Comparison of ENCODE assay signal across 21 cellular contexts in genomic region chr11:11667056-11667455, GRCh38. TPM values are rescaled to one million over a fixed set of nuclear protein-coding genes. Genes with fewer than 3 reads are reported as not detected.
A peak's percentile ranks its signal among the peaks of the same experiment; 100 is the strongest.
DNase-seq lines count a peak whose midpoint lies in the region; ATAC-seq and TF ChIP-seq lines count a peak whose summit lies in the region.
"Had no signal": no experiment of that assay in that cellular context is flagged by ENCODE, and none has a peak within 500 bp of the region (broad histone marks: within the 10 kb centered on the region; RNA-seq: fewer than 3 reads in every experiment).

No MANE protein-coding gene starts in this region.

- intact Hi-C loops in stomach (cut with DNase I; ENCODE audit: low total_unique reads) (no loop called here), left cardiac atrium (cut with DNase I) (no loop called here)

- H3K9ac ChIP-seq in OCI-LY1 (ENCODE audit: low read length) = no peak overlapping the region
- H3K9ac ChIP-seq: BLaER1 treated with 17β-estradiol and CSF1 and Interleukin-3, amounts not matched to agents 10 nM and 100 nM had no signal

- H3K27ac ChIP-seq in C4-2B (no peak overlapping the region), OCI-LY1 (ENCODE audit: low read depth, low read length, poor library complexity, severe bottlenecking) (no peak overlapping the region), stomach (no peak overlapping the region)
- H3K27ac ChIP-seq: BLaER1 treated with 17β-estradiol and CSF1 and Interleukin-3, amounts not matched to agents 10 nM and 100 nM; colonic mucosa had no signal

- no peaks in the 10 kb centered on the region for H3F3A ChIP-seq in OCI-LY1 (ENCODE audit: insufficient read depth, low read length)

- H3K9me3 ChIP-seq in OCI-LY1 (ENCODE audit: low read length) = no peaks in the 10 kb centered on the region
- H3K9me3 ChIP-seq in stomach = peaks cover 0 to 3% (median 0%) of the 10 kb centered on the region in 4 donors
- H3K9me3 ChIP-seq: BLaER1 treated with 17β-estradiol and CSF1 and Interleukin-3, amounts not matched to agents 10 nM and 100 nM; colonic mucosa had no signal

- H4K20me1 ChIP-seq in OCI-LY1 (ENCODE audit: insufficient read depth, low read length) = no peaks in the 10 kb centered on the region
- H4K20me1 ChIP-seq: BLaER1 treated with 17β-estradiol and CSF1 and Interleukin-3, amounts not matched to agents 10 nM and 100 nM had no signal

- H3K9me2 ChIP-seq in OCI-LY1 (ENCODE audit: low read depth, low read length) = no peaks in the 10 kb centered on the region

- no peak for ATAC-seq in left cardiac atrium
- no peak for ATAC-seq in GM19455 (IDR thresholded peaks at IDR 0.05; ENCODE audit: unreplicated experiment)
- ATAC-seq: natural killer cell; stimulated activated memory B cell treated with anti-CD40 and anti-IgM and Interleukin-4, amounts not matched to agents 10 μg/mL and 1 μg/mL and 100 μg/mL, for 72 hours had no signal

- H3K27me3 ChIP-seq in OCI-LY1 (ENCODE audit: insufficient read depth, low read length) (0 out of 2 replicates have a peak, but pooled peaks cover 4% of the 10 kb centered on the region), stomach (peaks cover 0 to 25% (median 0%) of the 10 kb centered on the region in 3 donors)
- H3K27me3 ChIP-seq: BLaER1 treated with 17β-estradiol and CSF1 and Interleukin-3, amounts not matched to agents 10 nM and 100 nM; colonic mucosa had no signal

- H3K4me1 ChIP-seq in OCI-LY1 (ENCODE audit: insufficient read depth, low read length, severe bottlenecking) (no peaks in the 10 kb centered on the region), stomach (peaks cover 0 to 17% (median 5%) of the 10 kb centered on the region in 4 donors)
- H3K4me1 ChIP-seq: BLaER1 treated with 17β-estradiol and CSF1 and Interleukin-3, amounts not matched to agents 10 nM and 100 nM; colonic mucosa had no signal

- H3K4me3 ChIP-seq in OCI-LY1 (ENCODE audit: low read depth, low read length, poor library complexity, severe bottlenecking) = no peak overlapping the region
- H3K4me3 ChIP-seq in stomach = no peak overlapping the region
- H3K4me3 ChIP-seq: BLaER1 treated with 17β-estradiol and CSF1 and Interleukin-3, amounts not matched to agents 10 nM and 100 nM; colonic mucosa had no signal

- TF ChIP-seq CTCF in C4-2B (conservative IDR thresholded peaks at IDR 0.05) (peak; percentile 24), GM12874 (IDR thresholded peaks at IDR 0.05; ENCODE audit: insufficient read depth, low read depth, low read length) (0 out of 2 replicates have a peak, but pooled peaks have one; percentile 4), OCI-LY1 (IDR thresholded peaks at IDR 0.05; ENCODE audit: low read length) (peak; percentile 21; the same call in 1 of the 2 replicates), stomach (IDR thresholded peaks at IDR 0.05) (no peak)

- TF ChIP-seq EP300 in stomach (IDR thresholded peaks at IDR 0.05) = no peak

- TF ChIP-seq POLR2A in stomach (IDR thresholded peaks at IDR 0.05) = no peak

- no peaks in the 10 kb centered on the region for H3K36me3 ChIP-seq in OCI-LY1 (ENCODE audit: insufficient read depth, low read length)
- no peaks in the 10 kb centered on the region for H3K36me3 ChIP-seq in stomach
- H3K36me3 ChIP-seq: BLaER1 treated with 17β-estradiol and CSF1 and Interleukin-3, amounts not matched to agents 10 nM and 100 nM; colonic mucosa had no signal

- 66 to 88% (median 86%) methylated on average over 3 of the region's 3 CpGs for WGBS in stomach, 5 donors

- DNase-seq in dermis blood vessel endothelial cell (peak; percentile 9), stomach (no peak), left cardiac atrium (no peak), NCI-H1436 (lab: John Stamatoyannopoulos, UW) (no peak)
- DNase-seq: activated CD4-positive, alpha-beta T cell treated with anti-CD3 and anti-CD28 coated beads for 48 hours; activated CD8-positive, alpha-beta memory T cell treated with anti-CD3 and anti-CD28 coated beads, Interleukin-2, amount 50 U/mL, for 48 hours; activated gamma-delta T cell treated with Interleukin-2 at 50 U/mL for 16 hours; amygdala; colonic mucosa; DMS79 treated with DMSO at 0.1 percent for 48 hours; glutamatergic neuron; H7; natural killer cell; NCI-H1092 treated with DMSO at 0.1 percent for 48 hours; SIG-M5 had no signal

- H2AFZ ChIP-seq in OCI-LY1 (ENCODE audit: low read length) = no peak overlapping the region

- H3K4me2 ChIP-seq in OCI-LY1 (ENCODE audit: low read length) = no peak overlapping the region
- H3K4me2 ChIP-seq: BLaER1 treated with 17β-estradiol and CSF1 and Interleukin-3, amounts not matched to agents 10 nM and 100 nM had no signal

- H3K79me2 ChIP-seq in OCI-LY1 (ENCODE audit: insufficient read depth, low read length) = no peaks in the 10 kb centered on the region

RNA-seq across cellular contexts. Expression of gene GALNT18, which starts 45.3 kb away (rescaled TPM):
- 158 and 213 TPM in 2 replicates for total RNA-seq in dermis blood vessel endothelial cell
- total RNA-seq in stomach = 10 to 100 TPM in 2 of 5 donors, 1 to 10 TPM in 2, under 1 TPM in 1; 0.58 to 16.1 (median 3.0) TPM
- polyA plus RNA-seq in stomach = 1 to 10 TPM; 1.1 to 6.8 (median 1.8) TPM
- total RNA-seq in left cardiac atrium = 10 to 100 TPM; 20.1 to 21.5 TPM

Comparison
In these comparisons a context has a peak if more than half of its experiments do, and no peak if none do; other contexts are left out.
1. CTCF ChIP-seq: peak in C4-2B (single experiment), GM12874 (single experiment) and OCI-LY1 (single experiment); none in stomach (0 of 7).